Comparison of ENCODE assay signal across 11 cellular contexts in the genomic region with DNA sequence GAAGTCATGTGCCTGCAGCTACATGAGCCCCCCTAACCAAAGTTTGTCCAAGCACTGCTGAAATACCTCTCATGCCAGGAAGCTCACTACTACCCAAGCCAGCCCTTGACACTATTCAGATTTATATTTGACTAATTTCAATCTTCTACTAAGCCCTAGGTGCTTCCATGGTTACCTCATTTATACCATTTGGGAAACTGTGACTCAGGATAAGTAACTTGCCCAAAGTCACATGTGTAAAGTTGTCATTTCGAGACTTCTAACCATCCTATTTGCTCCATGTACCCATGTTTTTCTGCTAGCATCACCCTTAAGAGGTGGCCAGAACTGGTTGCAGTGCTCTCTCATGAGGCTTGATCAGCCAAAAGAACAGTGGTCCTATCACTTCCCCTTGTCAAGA. TPM values are rescaled to one million over a fixed set of nuclear protein-coding genes. Genes with fewer than 3 reads are reported as not detected.
"Had no signal": no experiment of that assay in that cellular context is flagged by ENCODE, and none has a peak within 500 bp of the region (broad histone marks: within the 10 kb centered on the region; RNA-seq: fewer than 3 reads in every experiment).

No MANE protein-coding gene starts in this region.

- DNase-seq: activated CD4-positive, alpha-beta T cell treated with anti-CD3 and anti-CD28 coated beads for 1 hour; activated naive CD4-positive, alpha-beta T cell treated with Interleukin-2 at 50 U/mL for 16 hours; endodermal cell; esophagus squamous epithelium; natural killer cell; posterior cingulate gyrus; SJCRH30; stimulated activated CD4-positive, alpha-beta T cell treated with anti-CD3 and anti-CD28 coated beads, Interleukin-4, amount 100 ng/mL, for 4 hours had no signal

- H3K27ac ChIP-seq: SJCRH30, skin epidermis, upper lobe of left lung had no signal

- H3K9me3 ChIP-seq: esophagus squamous epithelium, SJCRH30, upper lobe of left lung had no signal

- ATAC-seq: natural killer cell had no signal

- H3K9me3 Mint-ChIP-seq: endodermal cell, natural killer cell had no signal

- H3K36me3 Mint-ChIP-seq: natural killer cell had no signal

- H3K4me3 ChIP-seq: esophagus squamous epithelium, SJCRH30, skin epidermis, upper lobe of left lung had no signal

- H3K27ac Mint-ChIP-seq: endodermal cell, natural killer cell had no signal

- H3K4me1 Mint-ChIP-seq: endodermal cell, natural killer cell had no signal

- H3K36me3 ChIP-seq: esophagus squamous epithelium, SJCRH30, upper lobe of left lung had no signal

- H3K4me3 Mint-ChIP-seq: endodermal cell, natural killer cell had no signal

- H3K27me3 ChIP-seq: esophagus squamous epithelium, SJCRH30, upper lobe of left lung had no signal

RNA-seq across cellular contexts. Expression of gene TIMP4, which starts 20.7 kb away (rescaled TPM):
- total RNA-seq: natural killer cell; SJCRH30; T-helper 2 cell treated with Interferon-gamma antibody and Interleukin-4, amounts not matched to agents 100 ng/mL and 5 ng/mL, for 36 hours had no signal
